Comparison of ENCODE assay signal across 8 cellular contexts in genomic region chr20:3402453-3402852, GRCh38.
"Had no signal": no experiment of that assay in that cellular context is flagged by ENCODE, and none has a peak within 500 bp of the region (broad histone marks: within the 10 kb centered on the region; RNA-seq: fewer than 3 reads in every experiment).

No MANE protein-coding gene starts in this region.

- DNase-seq: GM23248, GOT3, H7, IMR-90 had no signal

- FAIRE-seq: K562 had no signal

- H2AFZ ChIP-seq: GM23248 had no signal

- H3K27ac ChIP-seq: GM23248, HL-60 had no signal

- H3K4me3 ChIP-seq: GM23248, HAP-1, K562 had no signal

- H3K36me3 ChIP-seq: HAP-1 had no signal

- H3K4me1 ChIP-seq: HAP-1 had no signal

- H3K9ac ChIP-seq: GM23248 had no signal

- H3K9me3 ChIP-seq: HAP-1 had no signal

- ATAC-seq: HCT116, K562 had no signal
